Comparison of ENCODE assay signal across 8 cellular contexts in the genomic region with DNA sequence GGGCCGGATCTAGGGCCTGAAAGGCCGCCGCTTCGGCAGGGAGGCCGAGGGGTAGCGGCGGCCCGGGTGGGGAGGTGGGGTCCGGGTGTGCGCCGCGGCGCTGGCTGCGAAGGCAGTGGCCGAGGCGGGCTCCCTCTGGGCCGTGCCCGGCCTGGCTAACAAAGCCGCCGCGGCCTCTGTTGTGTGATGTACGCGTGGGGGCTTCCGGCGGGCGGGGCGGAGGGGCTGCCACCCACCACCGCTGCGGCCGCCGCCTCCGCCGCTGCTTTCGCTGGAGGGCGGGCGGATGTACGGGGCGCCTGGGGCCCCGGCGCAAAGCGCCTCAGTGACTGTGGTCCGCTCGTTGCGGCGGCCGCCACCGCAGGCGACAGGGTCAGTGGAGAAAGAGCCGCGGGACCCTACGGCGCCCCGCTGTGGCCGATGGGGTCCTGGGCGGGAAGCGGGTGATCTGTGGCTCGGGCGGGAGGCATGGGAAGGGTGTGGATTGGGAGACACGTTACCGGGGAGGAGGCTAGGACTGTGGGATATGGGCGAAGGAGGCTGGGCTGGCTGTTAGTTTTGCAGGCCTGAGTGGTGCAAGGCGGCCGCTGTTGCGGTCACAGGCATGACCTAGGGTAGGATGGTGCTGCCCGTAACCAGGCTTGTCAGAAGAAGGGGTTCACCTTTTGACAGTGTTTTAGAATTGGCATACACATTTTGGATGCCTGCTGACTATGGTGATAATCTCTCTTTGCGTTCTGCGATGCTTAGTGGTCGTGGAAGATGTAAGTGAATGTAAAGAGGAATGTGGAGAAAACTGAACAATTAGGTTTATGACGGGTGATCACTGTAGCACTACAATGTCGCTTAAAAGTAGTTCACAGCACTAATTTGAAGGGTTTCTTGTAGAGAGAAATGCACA. TPM values are rescaled to one million over a fixed set of nuclear protein-coding genes. Genes with fewer than 3 reads are reported as not detected.
DNase-seq lines count a peak whose midpoint lies in the region; ATAC-seq and TF ChIP-seq lines count a peak whose summit lies in the region.

No MANE protein-coding gene starts in this region.

- peak overlapping the region; percentile 55 for H2AFZ ChIP-seq in OCI-LY7 (ENCODE audit: low read length)

- peaks cover 25% of the 10 kb centered on the region for H4K20me1 ChIP-seq in OCI-LY7 (ENCODE audit: insufficient read depth, low read length)

- ATAC-seq in GM18907 (IDR thresholded peaks at IDR 0.05; ENCODE audit: unreplicated experiment) (peak; percentile 46), HG03175 (IDR thresholded peaks at IDR 0.05; ENCODE audit: unreplicated experiment) (peak; percentile 44), natural killer cell (peak; percentile 25 to 57 (median 56))

- H3K27me3 Mint-ChIP-seq in activated T-helper 1 cell treated with anti-CD3 and anti-CD28 coated beads, Interleukin-12 subunit alpha, Interleukin-12 subunit beta, Interleukin-2, Interleukin-4 antibody, amounts not matched to agents 30 ng/mL and 10 ng/mL and 1 ng/mL, durations not matched to agents 14 hours and 24 hours and 36 hours (ENCODE audit: insufficient read depth): no peaks in the 10 kb centered on the region
- H3K27me3 Mint-ChIP-seq in natural killer cell (ENCODE audit: low read depth in 2 of 2): no peaks in the 10 kb centered on the region

- peaks cover 45% of the 10 kb centered on the region for H3K79me2 ChIP-seq in OCI-LY7 (ENCODE audit: insufficient read depth, low read depth, low read length)

- no TSS peak for BruUV-seq in OCI-LY7 (replicated peaks; lab: Mats Ljungman, UMichigan)

- H3K36me3 ChIP-seq in BE2C: peaks cover 44% of the 10 kb centered on the region
- H3K36me3 ChIP-seq in OCI-LY7 (ENCODE audit: insufficient read depth, low read length): peaks cover 50% of the 10 kb centered on the region

- H3K4me1 ChIP-seq in BE2C (no peaks in the 10 kb centered on the region), OCI-LY7 (ENCODE audit: insufficient read depth, low read length, poor library complexity, severe bottlenecking) (peaks cover 28% of the 10 kb centered on the region)

- H3K9me2 ChIP-seq in OCI-LY7 (ENCODE audit: insufficient read depth, low read length): no peaks in the 10 kb centered on the region

- CTCF ChIA-PET in OCI-LY7 (lab: Charles Lee; ENCODE audit: unreplicated experiment): no interaction called here

- H3K36me3 Mint-ChIP-seq in activated T-helper 1 cell treated with anti-CD3 and anti-CD28 coated beads, Interleukin-12 subunit alpha, Interleukin-12 subunit beta, Interleukin-2, Interleukin-4 antibody, amounts not matched to agents 30 ng/mL and 10 ng/mL and 1 ng/mL, durations not matched to agents 14 hours and 24 hours and 36 hours (ENCODE audit: low read depth): peaks cover 42% of the 10 kb centered on the region
- H3K36me3 Mint-ChIP-seq in natural killer cell: peaks cover 31% of the 10 kb centered on the region

- H3K9me3 ChIP-seq in BE2C: no peaks in the 10 kb centered on the region
- H3K9me3 ChIP-seq in OCI-LY7 (ENCODE audit: low read length): no peaks in the 10 kb centered on the region

- no peaks in the 10 kb centered on the region for H3K9me3 Mint-ChIP-seq in activated T-helper 1 cell treated with anti-CD3 and anti-CD28 coated beads, Interleukin-12 subunit alpha, Interleukin-12 subunit beta, Interleukin-2, Interleukin-4 antibody, amounts not matched to agents 30 ng/mL and 10 ng/mL and 1 ng/mL, durations not matched to agents 14 hours and 24 hours and 36 hours
- no peaks in the 10 kb centered on the region for H3K9me3 Mint-ChIP-seq in natural killer cell

- peaks cover 64% of the 10 kb centered on the region for H3K4me1 Mint-ChIP-seq in activated T-helper 1 cell treated with anti-CD3 and anti-CD28 coated beads, Interleukin-12 subunit alpha, Interleukin-12 subunit beta, Interleukin-2, Interleukin-4 antibody, amounts not matched to agents 30 ng/mL and 10 ng/mL and 1 ng/mL, durations not matched to agents 14 hours and 24 hours and 36 hours (ENCODE audit: low read depth)
- H3K4me1 Mint-ChIP-seq in natural killer cell: peaks cover 62 to 63% of the 10 kb centered on the region in 2 donors

- peak overlapping the region; percentile 78 for H3K27ac ChIP-seq in OCI-LY7 (ENCODE audit: low read depth, low read length, poor library complexity, severe bottlenecking)

- peak overlapping the region; percentile 100 for H3K4me3 Mint-ChIP-seq in activated T-helper 1 cell treated with anti-CD3 and anti-CD28 coated beads, Interleukin-12 subunit alpha, Interleukin-12 subunit beta, Interleukin-2, Interleukin-4 antibody, amounts not matched to agents 30 ng/mL and 10 ng/mL and 1 ng/mL, durations not matched to agents 14 hours and 24 hours and 36 hours
- H3K4me3 Mint-ChIP-seq in natural killer cell: peak overlapping the region; percentile 95

- peak overlapping the region; percentile 81 for H3K4me2 ChIP-seq in OCI-LY7 (ENCODE audit: low read length)

- intact Hi-C loops in OCI-LY7 (cut with micrococcal nuclease; ENCODE audit: unreplicated experiment): loop anchor here (1.0 to 5.0 kb wide), 6 partner anchors 50 to 640 kb away; partner anchors contain the start of genes NIF3L1, PPIL3, SGO2 and STRADB
- intact Hi-C loops in activated T-helper 1 cell treated with anti-CD3 and anti-CD28 coated beads, Interleukin-12 subunit alpha, Interleukin-12 subunit beta, Interleukin-2, Interleukin-4 antibody, amounts not matched to agents 30 ng/mL and 10 ng/mL and 1 ng/mL, durations not matched to agents 14 hours and 24 hours and 36 hours (cut with micrococcal nuclease): loop anchor here (2.0 to 5.0 kb wide), 8 partner anchors 300 to 1220 kb away; partner anchors contain the start of genes CASP8, FZD7, KCTD18 and MAIP1
- intact Hi-C loops in natural killer cell (cut with micrococcal nuclease): loop anchor here (5.0 kb wide), 3 partner anchors 305 to 450 kb away; partner anchors contain the start of genes CASP10, CASP8 and CFLAR

- DNase-seq in BE2C: peak; percentile 91
- DNase-seq in OCI-LY7 (ENCODE audit: low spot score): peak; percentile 77
- DNase-seq in activated T-helper 1 cell treated with anti-CD3 and anti-CD28 coated beads, Interleukin-12 subunit alpha, Interleukin-12 subunit beta, Interleukin-2, Interleukin-4 antibody, amounts not matched to agents 30 ng/mL and 10 ng/mL and 1 ng/mL, durations not matched to agents 14 hours and 24 hours and 36 hours (ENCODE audit: low spot score): peak; percentile 66
- peak; percentile 62 for DNase-seq in fibroblast of gingiva (ENCODE audit: low read depth)
- DNase-seq in natural killer cell: peak; percentile 73
- peak; percentile 65 for DNase-seq in stimulated activated naive CD4-positive, alpha-beta T cell treated with Interleukin-2 at 50 U/mL for 16 hours (lab: John Stamatoyannopoulos, UW)

- H3K27me3 ChIP-seq in BE2C: no peaks in the 10 kb centered on the region

- peak overlapping the region; percentile 99 for H3K27ac Mint-ChIP-seq in activated T-helper 1 cell treated with anti-CD3 and anti-CD28 coated beads, Interleukin-12 subunit alpha, Interleukin-12 subunit beta, Interleukin-2, Interleukin-4 antibody, amounts not matched to agents 30 ng/mL and 10 ng/mL and 1 ng/mL, durations not matched to agents 14 hours and 24 hours and 36 hours
- peak overlapping the region; percentile 93 to 98 for H3K27ac Mint-ChIP-seq in natural killer cell

- POLR2A ChIA-PET in OCI-LY7 (lab: Charles Lee): interaction anchor here (1.0 to 1.5 kb wide), 2 partner anchors 51 to 99 kb away, joined by 3 to 8 read pairs; no protein-coding TSS in a partner anchor

- TF ChIP-seq CTCF in BE2C (IDR thresholded peaks at IDR 0.05; ENCODE audit: low read depth, low read length) (peak; percentile 60), OCI-LY7 (conservative IDR thresholded peaks at IDR 0.05; ENCODE audit: low read length) (peak; percentile 76), natural killer cell (IDR thresholded peaks at IDR 0.05) (peak; percentile 14)

- peak overlapping the region; percentile 82 for H3K4me3 ChIP-seq in BE2C (ENCODE audit: low read depth, low read length)
- peak overlapping the region; percentile 93 for H3K4me3 ChIP-seq in OCI-LY7 (ENCODE audit: low read depth, low read length, poor library complexity, severe bottlenecking)

RNA-seq across cellular contexts. Expression of gene BZW1, which starts 0.7 kb away (rescaled TPM):
- polyA plus RNA-seq in BE2C (2012; ENCODE audit: insufficient read depth, insufficient read length, low read depth): 137 TPM
- 177 and 180 TPM in 2 replicates for total RNA-seq in OCI-LY7 (2014; rRNA removed; shearing (Covaris generic))
- total RNA-seq in OCI-LY7 (2022) (171 and 183 TPM in 2 replicates), natural killer cell (100 to 1,000 TPM; 393 to 417 (median 411) TPM)
- total RNA-seq in activated T-helper 1 cell treated with anti-CD3 and anti-CD28 coated beads, Interleukin-12 subunit alpha, Interleukin-12 subunit beta, Interleukin-2, Interleukin-4 antibody, amounts not matched to agents 30 ng/mL and 10 ng/mL and 1 ng/mL, durations not matched to agents 14 hours and 24 hours and 36 hours: 446 and 447 TPM in 2 replicates

RNA-seq across cellular contexts. Expression of gene CLK1, which starts 52.1 kb away (rescaled TPM):
- 56.3 TPM for polyA plus RNA-seq in BE2C (2012; ENCODE audit: insufficient read depth, insufficient read length, low read depth)
- total RNA-seq in OCI-LY7 (2014; rRNA removed; shearing (Covaris generic)): 74.9 and 80.1 TPM in 2 replicates
- 104 and 110 TPM in 2 replicates for total RNA-seq in OCI-LY7 (2022)
- 91.7 and 99.5 TPM in 2 replicates for total RNA-seq in activated T-helper 1 cell treated with anti-CD3 and anti-CD28 coated beads, Interleukin-12 subunit alpha, Interleukin-12 subunit beta, Interleukin-2, Interleukin-4 antibody, amounts not matched to agents 30 ng/mL and 10 ng/mL and 1 ng/mL, durations not matched to agents 14 hours and 24 hours and 36 hours
- 1,000 to 10,000 TPM in 2 of 3 donors, 100 to 1,000 TPM in 1; 975 to 1,296 (median 1,070) TPM for total RNA-seq in natural killer cell

Comparison
In these comparisons a context has a peak if more than half of its experiments do, and no peak if none do; other contexts are left out.
1. Peak in every context shown above with its lines: DNase-seq, ATAC-seq, H3K4me3 ChIP-seq and H3K27ac ChIP-seq.
2. CTCF ChIP-seq: peak in every context shown above with its lines; median percentile 76 in OCI-LY7; 60 in BE2C; 14 in natural killer cell.